ENCODE assay signal across 1 cellular context in genomic region chr17:51121620-51122472, GRCh38.
TF ChIP-seq lines count a peak whose summit lies in the region.

No MANE protein-coding gene starts in this region.

TF ChIP-seq in K562, 482 proteins besides CTCF, POLR2A, EP300 and RAD21 (continued from another document and continues in another):
- TF ChIP-seq BHLHE40 (IDR thresholded peaks at IDR 0.05; ENCODE audit: low read length) (peak; percentile 99), GABPB1 (CRISPR knock-in tag; IDR thresholded peaks at IDR 0.05) (no peak; the same call in none of the 2 replicates), TRIM28 (IDR thresholded peaks at IDR 0.05) (no peak; the same call in 1 of the 2 replicates), ZNF175 (CRISPR knock-in tag; IDR thresholded peaks at IDR 0.05; ENCODE audit: low read depth) (peak; percentile 2; the same call in 1 of the 2 replicates), ZNF431 (CRISPR knock-in tag; IDR thresholded peaks at IDR 0.05) (no peak), ZNF695 (CRISPR knock-in tag; IDR thresholded peaks at IDR 0.05) (no peak), ZBED1 (IDR thresholded peaks at IDR 0.05) (no peak; the same call in 1 of the 2 replicates), SMARCA4 (IDR thresholded peaks at IDR 0.05) (peak; percentile 83), E2F8 (IDR thresholded peaks at IDR 0.05; ENCODE audit: low read depth, partially characterized antibody) (peak; percentile 53), CREB1 (IDR thresholded peaks at IDR 0.05) (0 out of 2 replicates have a peak, but pooled peaks have one; percentile 32), CREB1 (CRISPR knock-in tag; IDR thresholded peaks at IDR 0.05) (peak; percentile 67; the same call in 1 of the 2 replicates), GTF2E2 (tag; IDR thresholded peaks at IDR 0.05) (peak; percentile 98), MNT (conservative IDR thresholded peaks at IDR 0.05) (peak; percentile 94 to 97), RUNX1 (IDR thresholded peaks at IDR 0.05; ENCODE audit: low read depth) (no peak), TCF3 (CRISPR knock-in tag; IDR thresholded peaks at IDR 0.05) (0 out of 2 replicates have a peak, but pooled peaks have one; percentile 13), ZNF41 (CRISPR knock-in tag; conservative IDR thresholded peaks at IDR 0.05) (peak; percentile 58; the same call in 1 of the 2 replicates), NR3C1 (CRISPR knock-in tag; IDR thresholded peaks at IDR 0.05) (no peak), SMARCE1 (IDR thresholded peaks at IDR 0.05) (peak; percentile 86), HDAC3 (IDR thresholded peaks at IDR 0.05; ENCODE audit: borderline replicate concordance, partially characterized antibody) (peak; percentile 60), ZKSCAN1 (IDR thresholded peaks at IDR 0.05; ENCODE audit: low read depth, low read length) (peak; percentile 97), RAD51 (IDR thresholded peaks at IDR 0.05; ENCODE audit: borderline replicate concordance, low read depth) (peak; percentile 97), CBX5 (IDR thresholded peaks at IDR 0.05; ENCODE audit: borderline replicate concordance, low read depth) (0 out of 2 replicates have a peak, but pooled peaks have one; percentile 55), POU5F1 (IDR thresholded peaks at IDR 0.05; ENCODE audit: borderline replicate concordance, low read depth, low read length, partially characterized antibody) (no peak), SRSF9 (IDR thresholded peaks at IDR 0.05; ENCODE audit: borderline replicate concordance, low read depth, low read length) (no peak), BRD9 (IDR thresholded peaks at IDR 0.05; ENCODE audit: low read depth, partially characterized antibody) (no peak), CBX1 (IDR thresholded peaks at IDR 0.05; ENCODE audit: low read depth) (0 out of 2 replicates have a peak, but pooled peaks have one; percentile 46), ADNP (tag; IDR thresholded peaks at IDR 0.05) (no peak), ZBTB26 (CRISPR knock-in tag; IDR thresholded peaks at IDR 0.05) (no peak), SLC30A9 (CRISPR knock-in tag; IDR thresholded peaks at IDR 0.05) (no peak), E2F6 (IDR thresholded peaks at IDR 0.05; ENCODE audit: borderline replicate concordance in 1 of 2, extremely low read depth in 1 of 2, insufficient read depth in 1 of 2, insufficient read length in 1 of 2, low read depth in 1 of 2, low read length in 1 of 2, poor library complexity in 1 of 2, severe bottlenecking in 1 of 2) (peak; percentile 83 to 90), NFYB (IDR thresholded peaks at IDR 0.05; ENCODE audit: extremely low read depth, insufficient read length) (no peak), MTA3 (IDR thresholded peaks at IDR 0.05; ENCODE audit: borderline replicate concordance) (peak; percentile 93)
- TF ChIP-seq, protein P1, sequence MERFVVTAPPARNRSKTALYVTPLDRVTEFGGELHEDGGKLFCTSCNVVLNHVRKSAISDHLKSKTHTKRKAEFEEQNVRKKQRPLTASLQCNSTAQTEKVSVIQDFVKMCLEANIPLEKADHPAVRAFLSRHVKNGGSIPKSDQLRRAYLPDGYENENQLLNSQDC (CRISPR knock-in tag; IDR thresholded peaks at IDR 0.05), result peak; percentile 50; the same call in 1 of the 2 replicates
- TF ChIP-seq, protein P2, sequence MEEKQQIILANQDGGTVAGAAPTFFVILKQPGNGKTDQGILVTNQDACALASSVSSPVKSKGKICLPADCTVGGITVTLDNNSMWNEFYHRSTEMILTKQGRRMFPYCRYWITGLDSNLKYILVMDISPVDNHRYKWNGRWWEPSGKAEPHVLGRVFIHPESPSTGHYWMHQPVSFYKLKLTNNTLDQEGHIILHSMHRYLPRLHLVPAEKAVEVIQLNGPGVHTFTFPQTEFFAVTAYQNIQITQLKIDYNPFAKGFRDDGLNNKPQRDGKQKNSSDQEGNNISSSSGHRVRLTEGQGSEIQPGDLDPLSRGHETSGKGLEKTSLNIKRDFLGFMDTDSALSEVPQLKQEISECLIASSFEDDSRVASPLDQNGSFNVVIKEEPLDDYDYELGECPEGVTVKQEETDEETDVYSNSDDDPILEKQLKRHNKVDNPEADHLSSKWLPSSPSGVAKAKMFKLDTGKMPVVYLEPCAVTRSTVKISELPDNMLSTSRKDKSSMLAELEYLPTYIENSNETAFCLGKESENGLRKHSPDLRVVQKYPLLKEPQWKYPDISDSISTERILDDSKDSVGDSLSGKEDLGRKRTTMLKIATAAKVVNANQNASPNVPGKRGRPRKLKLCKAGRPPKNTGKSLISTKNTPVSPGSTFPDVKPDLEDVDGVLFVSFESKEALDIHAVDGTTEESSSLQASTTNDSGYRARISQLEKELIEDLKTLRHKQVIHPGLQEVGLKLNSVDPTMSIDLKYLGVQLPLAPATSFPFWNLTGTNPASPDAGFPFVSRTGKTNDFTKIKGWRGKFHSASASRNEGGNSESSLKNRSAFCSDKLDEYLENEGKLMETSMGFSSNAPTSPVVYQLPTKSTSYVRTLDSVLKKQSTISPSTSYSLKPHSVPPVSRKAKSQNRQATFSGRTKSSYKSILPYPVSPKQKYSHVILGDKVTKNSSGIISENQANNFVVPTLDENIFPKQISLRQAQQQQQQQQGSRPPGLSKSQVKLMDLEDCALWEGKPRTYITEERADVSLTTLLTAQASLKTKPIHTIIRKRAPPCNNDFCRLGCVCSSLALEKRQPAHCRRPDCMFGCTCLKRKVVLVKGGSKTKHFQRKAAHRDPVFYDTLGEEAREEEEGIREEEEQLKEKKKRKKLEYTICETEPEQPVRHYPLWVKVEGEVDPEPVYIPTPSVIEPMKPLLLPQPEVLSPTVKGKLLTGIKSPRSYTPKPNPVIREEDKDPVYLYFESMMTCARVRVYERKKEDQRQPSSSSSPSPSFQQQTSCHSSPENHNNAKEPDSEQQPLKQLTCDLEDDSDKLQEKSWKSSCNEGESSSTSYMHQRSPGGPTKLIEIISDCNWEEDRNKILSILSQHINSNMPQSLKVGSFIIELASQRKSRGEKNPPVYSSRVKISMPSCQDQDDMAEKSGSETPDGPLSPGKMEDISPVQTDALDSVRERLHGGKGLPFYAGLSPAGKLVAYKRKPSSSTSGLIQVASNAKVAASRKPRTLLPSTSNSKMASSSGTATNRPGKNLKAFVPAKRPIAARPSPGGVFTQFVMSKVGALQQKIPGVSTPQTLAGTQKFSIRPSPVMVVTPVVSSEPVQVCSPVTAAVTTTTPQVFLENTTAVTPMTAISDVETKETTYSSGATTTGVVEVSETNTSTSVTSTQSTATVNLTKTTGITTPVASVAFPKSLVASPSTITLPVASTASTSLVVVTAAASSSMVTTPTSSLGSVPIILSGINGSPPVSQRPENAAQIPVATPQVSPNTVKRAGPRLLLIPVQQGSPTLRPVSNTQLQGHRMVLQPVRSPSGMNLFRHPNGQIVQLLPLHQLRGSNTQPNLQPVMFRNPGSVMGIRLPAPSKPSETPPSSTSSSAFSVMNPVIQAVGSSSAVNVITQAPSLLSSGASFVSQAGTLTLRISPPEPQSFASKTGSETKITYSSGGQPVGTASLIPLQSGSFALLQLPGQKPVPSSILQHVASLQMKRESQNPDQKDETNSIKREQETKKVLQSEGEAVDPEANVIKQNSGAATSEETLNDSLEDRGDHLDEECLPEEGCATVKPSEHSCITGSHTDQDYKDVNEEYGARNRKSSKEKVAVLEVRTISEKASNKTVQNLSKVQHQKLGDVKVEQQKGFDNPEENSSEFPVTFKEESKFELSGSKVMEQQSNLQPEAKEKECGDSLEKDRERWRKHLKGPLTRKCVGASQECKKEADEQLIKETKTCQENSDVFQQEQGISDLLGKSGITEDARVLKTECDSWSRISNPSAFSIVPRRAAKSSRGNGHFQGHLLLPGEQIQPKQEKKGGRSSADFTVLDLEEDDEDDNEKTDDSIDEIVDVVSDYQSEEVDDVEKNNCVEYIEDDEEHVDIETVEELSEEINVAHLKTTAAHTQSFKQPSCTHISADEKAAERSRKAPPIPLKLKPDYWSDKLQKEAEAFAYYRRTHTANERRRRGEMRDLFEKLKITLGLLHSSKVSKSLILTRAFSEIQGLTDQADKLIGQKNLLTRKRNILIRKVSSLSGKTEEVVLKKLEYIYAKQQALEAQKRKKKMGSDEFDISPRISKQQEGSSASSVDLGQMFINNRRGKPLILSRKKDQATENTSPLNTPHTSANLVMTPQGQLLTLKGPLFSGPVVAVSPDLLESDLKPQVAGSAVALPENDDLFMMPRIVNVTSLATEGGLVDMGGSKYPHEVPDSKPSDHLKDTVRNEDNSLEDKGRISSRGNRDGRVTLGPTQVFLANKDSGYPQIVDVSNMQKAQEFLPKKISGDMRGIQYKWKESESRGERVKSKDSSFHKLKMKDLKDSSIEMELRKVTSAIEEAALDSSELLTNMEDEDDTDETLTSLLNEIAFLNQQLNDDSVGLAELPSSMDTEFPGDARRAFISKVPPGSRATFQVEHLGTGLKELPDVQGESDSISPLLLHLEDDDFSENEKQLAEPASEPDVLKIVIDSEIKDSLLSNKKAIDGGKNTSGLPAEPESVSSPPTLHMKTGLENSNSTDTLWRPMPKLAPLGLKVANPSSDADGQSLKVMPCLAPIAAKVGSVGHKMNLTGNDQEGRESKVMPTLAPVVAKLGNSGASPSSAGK (IDR thresholded peaks at IDR 0.05), result peak; percentile 60; the same call in 1 of the 2 replicates
- TF ChIP-seq, protein P3, sequence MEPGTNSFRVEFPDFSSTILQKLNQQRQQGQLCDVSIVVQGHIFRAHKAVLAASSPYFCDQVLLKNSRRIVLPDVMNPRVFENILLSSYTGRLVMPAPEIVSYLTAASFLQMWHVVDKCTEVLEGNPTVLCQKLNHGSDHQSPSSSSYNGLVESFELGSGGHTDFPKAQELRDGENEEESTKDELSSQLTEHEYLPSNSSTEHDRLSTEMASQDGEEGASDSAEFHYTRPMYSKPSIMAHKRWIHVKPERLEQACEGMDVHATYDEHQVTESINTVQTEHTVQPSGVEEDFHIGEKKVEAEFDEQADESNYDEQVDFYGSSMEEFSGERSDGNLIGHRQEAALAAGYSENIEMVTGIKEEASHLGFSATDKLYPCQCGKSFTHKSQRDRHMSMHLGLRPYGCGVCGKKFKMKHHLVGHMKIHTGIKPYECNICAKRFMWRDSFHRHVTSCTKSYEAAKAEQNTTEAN (CRISPR knock-in tag; IDR thresholded peaks at IDR 0.05), result no peak
- TF ChIP-seq, protein P4, sequence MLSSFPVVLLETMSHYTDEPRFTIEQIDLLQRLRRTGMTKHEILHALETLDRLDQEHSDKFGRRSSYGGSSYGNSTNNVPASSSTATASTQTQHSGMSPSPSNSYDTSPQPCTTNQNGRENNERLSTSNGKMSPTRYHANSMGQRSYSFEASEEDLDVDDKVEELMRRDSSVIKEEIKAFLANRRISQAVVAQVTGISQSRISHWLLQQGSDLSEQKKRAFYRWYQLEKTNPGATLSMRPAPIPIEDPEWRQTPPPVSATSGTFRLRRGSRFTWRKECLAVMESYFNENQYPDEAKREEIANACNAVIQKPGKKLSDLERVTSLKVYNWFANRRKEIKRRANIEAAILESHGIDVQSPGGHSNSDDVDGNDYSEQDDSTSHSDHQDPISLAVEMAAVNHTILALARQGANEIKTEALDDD (IDR thresholded peaks at IDR 0.05), result peak; percentile 86
